ENCODE assay signal across 8 cellular contexts in genomic region chr12:54701940-54702592, GRCh38. TPM values are rescaled to one million over a fixed set of nuclear protein-coding genes. Genes with fewer than 3 reads are reported as not detected.
DNase-seq lines count a peak whose midpoint lies in the region; ATAC-seq and TF ChIP-seq lines count a peak whose summit lies in the region.

No MANE protein-coding gene starts in this region.

- H3K4me1 ChIP-seq in adipocyte (ENCODE audit: control insufficient read depth, insufficient read depth, low read length) (no peaks in the 10 kb centered on the region), thoracic aorta (ENCODE audit: control insufficient read depth in 1 of 2, low read depth in 2 of 2) (no peaks in the 10 kb centered on the region)

- H3K9me3 ChIP-seq in adipocyte (ENCODE audit: control insufficient read depth, low read length) (no peaks in the 10 kb centered on the region), thoracic aorta (no peaks in the 10 kb centered on the region)

- intact Hi-C loops in lower leg skin (cut with DNase I; ENCODE audit: low total_unique reads), result loop anchor here (10.0 kb wide), 1 partner anchor 253 kb away; no protein-coding TSS in a partner anchor

- peak; percentile 48 for TF ChIP-seq CTCF in thoracic aorta (IDR thresholded peaks at IDR 0.05)
- peak in 1 of 3 donors; percentile 18 for TF ChIP-seq CTCF in lower leg skin (IDR thresholded peaks at IDR 0.05)

- no peak overlapping the region for H3K4me3 ChIP-seq in adipocyte (ENCODE audit: low read length)
- H3K4me3 ChIP-seq in thoracic aorta, result no peak overlapping the region
- no peak overlapping the region for H3K4me3 ChIP-seq in lower leg skin (ENCODE audit: low read depth, poor library complexity, severe bottlenecking)

- no peak for TF ChIP-seq POLR2A in lower leg skin (IDR thresholded peaks at IDR 0.05)

- H3K27me3 ChIP-seq in adipocyte (replicated peaks; ENCODE audit: control insufficient read depth, insufficient read depth, low read length) (peaks cover 23% of the 10 kb centered on the region), thoracic aorta (replicated peaks; ENCODE audit: insufficient read depth) (no peaks in the 10 kb centered on the region)

- DNase-seq in DMS53 treated with DMSO at 0.1 percent for 48 hours (lab: John Stamatoyannopoulos, UW; ENCODE audit: unreplicated experiment) (peak; percentile 61), NCI-H2107 treated with DMSO at 0.1 percent for 48 hours (lab: John Stamatoyannopoulos, UW; ENCODE audit: unreplicated experiment) (peak; percentile 12), adipocyte (ENCODE audit: low read depth) (peak; percentile 73), iPS-NIHi7 (ENCODE audit: extremely low spot score) (peak; percentile 54), thoracic aorta (ENCODE audit: low spot score) (no peak), lower leg skin (ENCODE audit: low spot score in 2 of 2) (no peak)

- no peak overlapping the region for H3K9ac ChIP-seq in adipocyte (ENCODE audit: low read length)

- H3K27ac ChIP-seq in thoracic aorta, result no peak overlapping the region

- ATAC-seq in GM21576 (IDR thresholded peaks at IDR 0.05; ENCODE audit: unreplicated experiment), result peak; percentile 63
- no peak for ATAC-seq in thoracic aorta (ENCODE audit: insufficient number of reproducible peaks, low FRiP score, low read depth)
- no peak for ATAC-seq in GM21390 (IDR thresholded peaks at IDR 0.05; ENCODE audit: unreplicated experiment)

- WGBS in lower leg skin, 2 donors, result 23% methylated on average over 2 of the region's 2 CpGs

- H3K36me3 ChIP-seq in adipocyte (ENCODE audit: control insufficient read depth, insufficient read depth, low read length, severe bottlenecking), result no peaks in the 10 kb centered on the region
- H3K36me3 ChIP-seq in thoracic aorta, result no peaks in the 10 kb centered on the region

RNA-seq across cellular contexts. Expression of gene DCD, which starts 53.9 kb away (rescaled TPM):
- total RNA-seq in thoracic aorta, result 1 to 10 TPM in 1 of 2 donors, not detected in 1; 6.5 TPM
- 1,000 to 10,000 TPM in 3 of 4 donors, 100 to 1,000 TPM in 1; 449 to 9,764 (median 1,589) TPM for total RNA-seq in lower leg skin

Comparison
In these comparisons a context has a peak if more than half of its experiments do, and no peak if none do; other contexts are left out.
1. DNase-seq: peak in DMS53 treated with DMSO at 0.1 percent for 48 hours (single experiment), NCI-H2107 treated with DMSO at 0.1 percent for 48 hours (single experiment), adipocyte (single experiment) and iPS-NIHi7 (single experiment); none in thoracic aorta (single experiment) and lower leg skin (0 of 2).
2. RNA of gene DCD, which starts 53.9 kb away (total RNA-seq): 449 to 9,764 TPM in lower leg skin; 6.5 TPM in thoracic aorta; every median in the first group is over 10 times any median in the second.